28 cellular contexts compared by ENCODE assay signal in genomic region chr1:39781349-39781715, GRCh38. TPM values are rescaled to one million over a fixed set of nuclear protein-coding genes. Genes with fewer than 3 reads are reported as not detected.
"Had no signal": no experiment of that assay in that cellular context is flagged by ENCODE, and none has a peak within 500 bp of the region (broad histone marks: within the 10 kb centered on the region; RNA-seq: fewer than 3 reads in every experiment).

No MANE protein-coding gene starts in this region.

- H3K9me3 ChIP-seq: stomach, suprapubic skin, testis, thoracic aorta, thyroid gland, tibial artery, tibial nerve, transverse colon, upper lobe of left lung, upper lobe of right lung, uterus, vagina had no signal

- H3K4me3 ChIP-seq: stomach, suprapubic skin, testis, thoracic aorta, thyroid gland, tibial artery, tibial nerve, transverse colon, upper lobe of left lung, upper lobe of right lung, uterus, vagina had no signal

- H3K36me3 ChIP-seq: stomach, suprapubic skin, thoracic aorta, thyroid gland, tibial artery, tibial nerve, transverse colon, upper lobe of left lung, upper lobe of right lung, uterus, vagina had no signal

- H3K27ac ChIP-seq: stomach, suprapubic skin, testis, thoracic aorta, thyroid gland, tibial artery, transverse colon, upper lobe of left lung, upper lobe of right lung, uterus, vagina had no signal

- H3K27me3 Mint-ChIP-seq: stimulated activated memory B cell treated with anti-CD40 and anti-IgM and Interleukin-4, amounts not matched to agents 10 μg/mL and 1 μg/mL and 100 μg/mL, for 72 hours had no signal

- DNase-seq: stimulated activated CD4-positive, alpha-beta T cell treated with anti-CD3 and anti-CD28 coated beads, Interleukin-2, amount 100 ng/mL, for 48 hours; stimulated activated CD4-positive, alpha-beta T cell treated with anti-CD3 and anti-CD28 coated beads, Interleukin-4, amount 100 ng/mL, for 1 hour; stimulated activated CD4-positive, alpha-beta T cell treated with anti-CD3 and anti-CD28 coated beads, Interleukin-4, amount 100 ng/mL, for 24 hours; stimulated activated CD4-positive, alpha-beta T cell treated with anti-CD3 and anti-CD28 coated beads, Interleukin-4, amount 100 ng/mL, for 4 hours; stimulated activated CD8-positive, alpha-beta memory T cell treated with anti-CD3 and anti-CD28 coated beads, Interleukin-4, amount 100 ng/mL, for 48 hours; stimulated activated naive B cell treated with anti-CD40 and anti-IgM and Interleukin-4, amounts not matched to agents 10 μg/mL and 1 μg/mL and 100 μg/mL, for 72 hours; stimulated activated naive CD4-positive, alpha-beta T cell; stimulated activated naive CD4-positive, alpha-beta T cell treated with Interleukin-2 at 50 U/mL for 16 hours; stimulated activated naive CD8-positive, alpha-beta T cell treated with anti-CD3 and anti-CD28 coated beads, Interleukin-15, amount 100 ng/mL, for 72 hours; stimulated activated naive CD8-positive, alpha-beta T cell treated with anti-CD3 and anti-CD28 coated beads, Interleukin-15, Interleukin-2, amounts not matched to agents 100 U/mL and 50 U/mL, for 24 hours; stomach; substantia nigra; testis; thyroid gland; tibial artery; transverse colon; upper lobe of right lung; uterus had no signal

- FAIRE-seq: urothelium cell line had no signal

- ATAC-seq: stimulated activated effector memory CD8-positive, alpha-beta T cell treated with anti-CD3 and anti-CD28 coated beads, Interleukin-12 subunit alpha, Interleukin-12 subunit beta, amount 100 ng/mL, for 72 hours; stimulated activated memory B cell treated with anti-CD40 and anti-IgM and Interleukin-4, amounts not matched to agents 10 μg/mL and 1 μg/mL and 100 μg/mL, for 72 hours; stimulated activated naive B cell treated with anti-CD40 and anti-IgM and Interleukin-4, amounts not matched to agents 10 μg/mL and 1 μg/mL and 100 μg/mL, for 72 hours; stimulated activated naive CD8-positive, alpha-beta T cell treated with anti-CD3 and anti-CD28 coated beads, Interleukin-15, amount 100 ng/mL, for 72 hours; stimulated activated naive CD8-positive, alpha-beta T cell treated with anti-CD3 and anti-CD28 coated beads, Interleukin-15, Interleukin-2, amounts not matched to agents 100 U/mL and 50 U/mL, for 24 hours; upper lobe of right lung had no signal

- H3K4me1 ChIP-seq: stomach, suprapubic skin, testis, thyroid gland, tibial artery, transverse colon, upper lobe of left lung, upper lobe of right lung, uterus, vagina had no signal

- H3K36me3 Mint-ChIP-seq: stimulated activated effector memory CD8-positive, alpha-beta T cell treated with anti-CD3 and anti-CD28 coated beads, Interleukin-12 subunit alpha, Interleukin-12 subunit beta, amount 100 ng/mL, for 72 hours; stimulated activated naive B cell treated with anti-CD40 and anti-IgM and Interleukin-4, amounts not matched to agents 10 μg/mL and 1 μg/mL and 100 μg/mL, for 72 hours; type B pancreatic cell had no signal

- H3K27me3 ChIP-seq: stomach, suprapubic skin, testis, thyroid gland, tibial nerve, transverse colon, upper lobe of left lung, upper lobe of right lung, uterus, vagina had no signal

- H3K9me3 Mint-ChIP-seq: stimulated activated effector memory CD8-positive, alpha-beta T cell treated with anti-CD3 and anti-CD28 coated beads, Interleukin-12 subunit alpha, Interleukin-12 subunit beta, amount 100 ng/mL, for 72 hours; stimulated activated memory B cell treated with anti-CD40 and anti-IgM and Interleukin-4, amounts not matched to agents 10 μg/mL and 1 μg/mL and 100 μg/mL, for 72 hours; stimulated activated naive B cell treated with anti-CD40 and anti-IgM and Interleukin-4, amounts not matched to agents 10 μg/mL and 1 μg/mL and 100 μg/mL, for 72 hours; stimulated activated naive CD8-positive, alpha-beta T cell treated with anti-CD3 and anti-CD28 coated beads, Interleukin-15, amount 100 ng/mL, for 72 hours; stimulated activated naive CD8-positive, alpha-beta T cell treated with anti-CD3 and anti-CD28 coated beads, Interleukin-15, Interleukin-2, amounts not matched to agents 100 ng/mL and 50 ng/mL, for 24 hours; type B pancreatic cell had no signal

- H3K4me3 Mint-ChIP-seq: stimulated activated effector memory CD8-positive, alpha-beta T cell treated with anti-CD3 and anti-CD28 coated beads, Interleukin-12 subunit alpha, Interleukin-12 subunit beta, amount 100 ng/mL, for 72 hours; stimulated activated memory B cell treated with anti-CD40 and anti-IgM and Interleukin-4, amounts not matched to agents 10 μg/mL and 1 μg/mL and 100 μg/mL, for 72 hours; stimulated activated naive B cell treated with anti-CD40 and anti-IgM and Interleukin-4, amounts not matched to agents 10 μg/mL and 1 μg/mL and 100 μg/mL, for 72 hours; stimulated activated naive CD8-positive, alpha-beta T cell treated with anti-CD3 and anti-CD28 coated beads, Interleukin-15, amount 100 ng/mL, for 72 hours; stimulated activated naive CD8-positive, alpha-beta T cell treated with anti-CD3 and anti-CD28 coated beads, Interleukin-15, Interleukin-2, amounts not matched to agents 100 ng/mL and 50 ng/mL, for 24 hours; type B pancreatic cell had no signal

RNA-seq across cellular contexts. Expression of gene OXCT2, which starts 10.2 kb away (rescaled TPM):
- total RNA-seq: vagina had no signal
